9 cellular contexts compared by ENCODE assay signal in the genomic region with DNA sequence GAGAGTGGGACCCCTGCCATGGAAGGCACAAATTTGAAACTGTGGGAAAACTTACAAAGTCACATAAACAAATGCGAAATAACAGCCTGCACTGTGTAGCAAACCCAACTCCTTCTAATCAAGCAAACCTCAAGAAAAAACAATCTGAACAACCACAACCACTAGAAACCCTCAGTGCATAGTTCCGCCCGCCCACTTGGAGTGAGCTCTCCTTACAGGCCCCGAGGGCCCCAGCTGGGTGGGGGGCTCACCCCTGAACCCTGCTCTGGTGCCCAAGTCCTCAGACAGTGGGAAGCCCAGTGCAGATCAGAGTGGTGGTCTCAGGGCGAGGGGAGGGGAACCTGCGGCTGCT. TPM values are rescaled to one million over a fixed set of nuclear protein-coding genes. Genes with fewer than 3 reads are reported as not detected.
DNase-seq lines count a peak whose midpoint lies in the region; ATAC-seq and TF ChIP-seq lines count a peak whose summit lies in the region.
"Had no signal": no experiment of that assay in that cellular context is flagged by ENCODE, and none has a peak within 500 bp of the region (broad histone marks: within the 10 kb centered on the region; RNA-seq: fewer than 3 reads in every experiment).

No MANE protein-coding gene starts in this region.

- H2BK15ac ChIP-seq in H9 (ENCODE audit: low read depth, low read length) = no peak overlapping the region

- H2BK120ac ChIP-seq in H9 (ENCODE audit: low read depth, low read length, poor library complexity, severe bottlenecking) = no peak overlapping the region

- H3K27ac ChIP-seq in Panc1 (ENCODE audit: low read length) (peak overlapping the region; percentile 93), esophagus squamous epithelium (peak overlapping the region; percentile 65 to 92 (median 85)), H9 (ENCODE audit: insufficient read length, low read depth, low read length) (no peak overlapping the region)

- POLR2A ChIA-PET in Panc1 (lab: Charles Lee) = interaction anchor here (0.7 kb wide), 1 partner anchor 64 kb away, joined by 3 read pairs; no protein-coding TSS in a partner anchor

- H3K18ac ChIP-seq in H9 (ENCODE audit: insufficient read length, low read depth, low read length) = no peak overlapping the region

- no peak overlapping the region for H4K91ac ChIP-seq in H9 (ENCODE audit: insufficient read length, low read depth, low read length)

- H2AFZ ChIP-seq in H9 (ENCODE audit: low read length) = no peak overlapping the region

- no peak overlapping the region for H3K4me2 ChIP-seq in H9 (ENCODE audit: insufficient read depth, insufficient read length, low read length)

- H3K9me3 Mint-ChIP-seq in osteocyte (ENCODE audit: unreplicated experiment) (no peaks in the 10 kb centered on the region), H9 (no peaks in the 10 kb centered on the region; a peak in 2 of 5 replicates)

- H3K9me3 ChIP-seq in Panc1 (ENCODE audit: control insufficient read depth, insufficient read depth, low read depth, low read length) = no peaks in the 10 kb centered on the region
- no peaks in the 10 kb centered on the region for H3K9me3 ChIP-seq in esophagus squamous epithelium
- no peaks in the 10 kb centered on the region for H3K9me3 ChIP-seq in H9 (ENCODE audit: control insufficient read depth, low read depth, low read length)

- peaks cover 57% of the 10 kb centered on the region for H3K4me1 ChIP-seq in Panc1 (ENCODE audit: control insufficient read depth, insufficient read depth, low read length)
- H3K4me1 ChIP-seq in esophagus squamous epithelium = peaks cover 35 to 81% (median 37%) of the 10 kb centered on the region in 3 donors
- H3K4me1 ChIP-seq in H9 (ENCODE audit: insufficient read depth, low read length) = peaks cover 2% of the 10 kb centered on the region; the same call in 1 of the 2 replicates

- H3T11ph ChIP-seq in H9 (ENCODE audit: low read length) = no peak overlapping the region

- no peak overlapping the region for H3K56ac ChIP-seq in H9 (ENCODE audit: insufficient read length, low read depth, low read length)

- peak; percentile 52 for DNase-seq in AG20443 (ENCODE audit: low spot score)
- DNase-seq in Panc1 (ENCODE audit: low read depth, low spot score) = no peak
- DNase-seq in esophagus squamous epithelium (lab: John Stamatoyannopoulos, UW) = no peak
- DNase-seq in osteocyte (ENCODE audit: extremely low spot score, unreplicated experiment) = peak; percentile 95
- DNase-seq in NCI-H1048 (lab: John Stamatoyannopoulos, UW) = no peak
- DNase-seq in H9 = no peak
- DNase-seq: NCI-H1092 treated with DMSO at 0.1 percent for 48 hours had no signal

- H4K5ac ChIP-seq in H9 (ENCODE audit: insufficient read length, low read depth, low read length) = no peak overlapping the region

- no peak overlapping the region for H2BK20ac ChIP-seq in H9 (ENCODE audit: low read depth, low read length, poor library complexity, severe bottlenecking)

- H3K4ac ChIP-seq in H9 (ENCODE audit: low read depth, low read length) = no peak overlapping the region

- H3K4me3 ChIP-seq in Panc1 (ENCODE audit: low read depth in 2 of 2, low read length in 2 of 2) = no peak overlapping the region
- peak overlapping the region in 1 of 4 donors; percentile 12 for H3K4me3 ChIP-seq in esophagus squamous epithelium

- peak overlapping the region; percentile 90 for H3K4me3 Mint-ChIP-seq in osteocyte (ENCODE audit: unreplicated experiment)
- H3K4me3 Mint-ChIP-seq in H9 = no peak overlapping the region

- no peaks in the 10 kb centered on the region for H3K36me3 ChIP-seq in Panc1 (ENCODE audit: control insufficient read depth, insufficient read depth, low read length)
- H3K36me3 ChIP-seq in esophagus squamous epithelium = peaks cover 0 to 3% (median 0%) of the 10 kb centered on the region in 3 donors

- intact Hi-C loops in Panc1 (cut with micrococcal nuclease; ENCODE audit: unreplicated experiment) (no loop called here), esophagus squamous epithelium (cut with DNase I) (no loop called here)

- H3K36me3 Mint-ChIP-seq in osteocyte (ENCODE audit: unreplicated experiment) = no peaks in the 10 kb centered on the region
- H3K36me3 Mint-ChIP-seq in H9 (ENCODE audit: insufficient read depth in 1 of 3, low read depth in 3 of 3) = no peaks in the 10 kb centered on the region

- no peak overlapping the region for H2BK5ac ChIP-seq in H9 (ENCODE audit: insufficient read length, low read length)

- no peak for TF ChIP-seq CTCF in Panc1 (IDR thresholded peaks at IDR 0.05)
- TF ChIP-seq CTCF in esophagus squamous epithelium (IDR thresholded peaks at IDR 0.05) = no peak
- TF ChIP-seq CTCF in osteocyte (IDR thresholded peaks at IDR 0.05) = no peak
- TF ChIP-seq CTCF in H9 (conservative IDR thresholded peaks at IDR 0.05) = no peak

- H3K27ac Mint-ChIP-seq in osteocyte (ENCODE audit: unreplicated experiment) (peak overlapping the region; percentile 90), H9 (peak overlapping the region in 1 of 3 experiments; percentile 77; a peak in 1 of 7 replicates)

- no peaks in the 10 kb centered on the region for H3K27me3 Mint-ChIP-seq in osteocyte (ENCODE audit: unreplicated experiment)
- H3K27me3 Mint-ChIP-seq in H9 (ENCODE audit: low read depth) = peaks cover 44% of the 10 kb centered on the region

- in situ Hi-C loops in Panc1 (cut with HindIII; ENCODE audit: low pct_unique_long_range_greater_than_20kb, low sequenced_read_pairs) = no loop called here

- H2AK5ac ChIP-seq in H9 (ENCODE audit: insufficient read length, low read length) = no peak overlapping the region

- ATAC-seq in Panc1 (no peak), HG02763 (IDR thresholded peaks at IDR 0.05; ENCODE audit: unreplicated experiment) (no peak), HG03045 (IDR thresholded peaks at IDR 0.05; ENCODE audit: unreplicated experiment) (no peak)

- H3K4me1 Mint-ChIP-seq in osteocyte (ENCODE audit: unreplicated experiment) = peaks cover 54% of the 10 kb centered on the region
- peaks cover 22 to 43% of the 10 kb centered on the region in 2 experiments for H3K4me1 Mint-ChIP-seq in H9

- no peak overlapping the region for H2BK12ac ChIP-seq in H9 (ENCODE audit: insufficient read length, low read depth, low read length)

- H3K27me3 ChIP-seq in Panc1 (ENCODE audit: control insufficient read depth, insufficient read depth, low read length) (no peaks in the 10 kb centered on the region), esophagus squamous epithelium (peaks cover 0 to 73% (median 6%) of the 10 kb centered on the region in 4 donors), H9 (ENCODE audit: insufficient read depth, low read length) (peaks cover 4% of the 10 kb centered on the region; the same call in 1 of the 2 replicates)

- CTCF ChIA-PET in Panc1 (lab: Charles Lee) = no interaction called here

- TF ChIP-seq POLR2A in esophagus squamous epithelium (IDR thresholded peaks at IDR 0.05) = no peak

- H4K8ac ChIP-seq in H9 (replicated peaks; ENCODE audit: insufficient read length, low read depth, low read length) = no peak overlapping the region

- H3K79me2 ChIP-seq in H9 (ENCODE audit: insufficient read depth, low read length) = no peaks in the 10 kb centered on the region

- H3K9ac ChIP-seq in H9 (ENCODE audit: extremely low read depth, insufficient read length, low read length) = no peak overlapping the region

- no peaks in the 10 kb centered on the region for H3K79me1 ChIP-seq in H9 (ENCODE audit: insufficient read depth, low read depth, low read length, poor library complexity, severe bottlenecking)

- no peaks in the 10 kb centered on the region for H4K20me1 ChIP-seq in H9 (ENCODE audit: control insufficient read depth, insufficient read depth, insufficient read length)

- H3K23ac ChIP-seq in H9 (ENCODE audit: insufficient read length, low read depth, low read length) = no peak overlapping the region

- H3K23me2 ChIP-seq in H9 (ENCODE audit: insufficient read length, low read depth, low read length, poor library complexity, severe bottlenecking) = peaks cover 4% of the 10 kb centered on the region

- BruUV-seq in Panc1 (replicated peaks; lab: Mats Ljungman, UMichigan) = no TSS peak

- no peak overlapping the region for H3K14ac ChIP-seq in H9 (ENCODE audit: insufficient read depth, low read length)

- WGBS in esophagus squamous epithelium, 2 donors = 80% methylated on average over 1 to 2 of the region's 6 CpGs
- no CpG with 5 or more reads among the region's 6 CpGs for WGBS in H9 (ENCODE audit: extremely low coverage, insufficient read length, low lambda C conversion rate)

RNA-seq across cellular contexts. Expression of a gene that starts 0.9 kb away (rescaled TPM):
- total RNA-seq in Panc1 (2021; ENCODE audit: unreplicated experiment) (96.0 TPM), esophagus squamous epithelium (10 to 100 TPM in 2 of 4 donors, 1 to 10 TPM in 1, under 1 TPM in 1; 0.45 to 33.8 (median 12.8) TPM), osteocyte (440 and 449 TPM in 2 replicates), H9 (2021) (8.1 and 9.6 TPM in 2 replicates)
- 202 TPM for polyA plus RNA-seq in Panc1 (2012; ENCODE audit: insufficient read length)

RNA-seq across cellular contexts. Expression of a gene that starts 10.1 kb away (rescaled TPM):
- 144 TPM for total RNA-seq in Panc1 (2021; ENCODE audit: unreplicated experiment)
- 221 TPM for polyA plus RNA-seq in Panc1 (2012; ENCODE audit: insufficient read length)
- 100 to 1,000 TPM in 1 of 4 donors, 10 to 100 TPM in 3; 63.5 to 111 (median 88.0) TPM for total RNA-seq in esophagus squamous epithelium
- 92.9 and 95.7 TPM in 2 replicates for total RNA-seq in osteocyte
- 66.5 and 71.0 TPM in 2 replicates for total RNA-seq in H9 (2021)

RNA-seq across cellular contexts. Expression of a gene that starts 15.7 kb away (rescaled TPM):
- total RNA-seq in Panc1 (2021; ENCODE audit: unreplicated experiment) = 335 TPM
- 354 TPM for polyA plus RNA-seq in Panc1 (2012; ENCODE audit: insufficient read length)
- 100 to 1,000 TPM in 3 of 4 donors, 10 to 100 TPM in 1; 92.7 to 134 (median 123) TPM for total RNA-seq in esophagus squamous epithelium
- total RNA-seq in osteocyte = 116 and 120 TPM in 2 replicates
- 196 and 209 TPM in 2 replicates for total RNA-seq in H9 (2021)

RNA-seq across cellular contexts. Expression of a gene that starts 28.2 kb away (rescaled TPM):
- total RNA-seq in Panc1 (2021; ENCODE audit: unreplicated experiment) = 0.31 TPM
- 0.55 TPM for polyA plus RNA-seq in Panc1 (2012; ENCODE audit: insufficient read length)
- under 1 TPM; 0.13 to 0.57 (median 0.30) TPM for total RNA-seq in esophagus squamous epithelium
- 0.57 and 0.97 TPM in 2 replicates for total RNA-seq in osteocyte
- total RNA-seq in H9 (2021) = 0.28 and 0.35 TPM in 2 replicates

RNA-seq across cellular contexts. Expression of a gene that starts 34.7 kb away (rescaled TPM):
- total RNA-seq in Panc1 (2021; ENCODE audit: unreplicated experiment) (52.2 TPM), esophagus squamous epithelium (10 to 100 TPM; 27.7 to 75.2 (median 33.4) TPM), osteocyte (23.5 and 24.7 TPM in 2 replicates), H9 (2021) (14.0 and 15.0 TPM in 2 replicates)
- polyA plus RNA-seq in Panc1 (2012; ENCODE audit: insufficient read length) = 54.5 TPM

Comparison
In these comparisons a context has a peak if more than half of its experiments do, and no peak if none do; other contexts are left out.
1. DNase-seq: peak in AG20443 (single experiment) and osteocyte (single experiment); none in Panc1 (single experiment), esophagus squamous epithelium (single experiment), NCI-H1048 (single experiment) and H9 (single experiment).